In the genomic region with DNA sequence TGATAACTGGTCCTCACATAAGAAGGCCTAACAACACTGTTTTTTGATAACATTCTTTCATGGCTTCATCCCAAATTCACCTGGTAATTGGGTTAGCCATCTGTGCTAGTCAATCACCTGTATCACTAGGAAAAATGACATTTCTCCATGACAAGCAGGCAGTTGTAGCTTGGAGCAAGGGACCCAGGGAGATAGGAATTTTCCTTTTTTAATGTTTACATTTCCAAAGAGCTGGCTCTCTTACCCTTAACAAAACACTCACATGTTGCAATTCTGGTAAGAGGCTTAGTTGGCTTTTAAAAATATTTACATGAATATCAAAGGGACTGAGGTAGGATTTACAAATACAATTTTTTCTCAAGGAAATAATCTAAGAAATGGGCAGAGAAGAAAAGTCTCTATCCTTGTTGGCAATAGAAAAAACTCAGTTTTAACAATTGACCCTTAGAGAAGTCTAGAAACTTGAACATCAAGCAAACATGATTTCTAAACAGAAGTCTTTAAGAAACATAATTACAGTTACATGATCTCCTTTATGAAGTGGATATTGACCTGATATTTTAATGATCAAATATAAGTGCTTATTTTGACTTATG, we compare ENCODE assay signal across 17 cellular contexts. TPM values are rescaled to one million over a fixed set of nuclear protein-coding genes. Genes with fewer than 3 reads are reported as not detected.
DNase-seq lines count a peak whose midpoint lies in the region; ATAC-seq and TF ChIP-seq lines count a peak whose summit lies in the region.
"Had no signal": no experiment of that assay in that cellular context is flagged by ENCODE, and none has a peak within 500 bp of the region (broad histone marks: within the 10 kb centered on the region; RNA-seq: fewer than 3 reads in every experiment).

No MANE protein-coding gene starts in this region.

- H3K4me1 ChIP-seq in GM23248 (ENCODE audit: insufficient read depth) (peaks cover 51% of the 10 kb centered on the region), breast epithelium (peaks cover 0 to 5% of the 10 kb centered on the region in 2 donors), subcutaneous abdominal adipose tissue (ENCODE audit: control insufficient read depth in 5 of 5, insufficient read depth in 5 of 5, low read length in 5 of 5) (peaks cover 6 to 63% (median 53%) of the 10 kb centered on the region in 5 donors)

- H4K20me1 ChIP-seq in GM23248 (ENCODE audit: insufficient read depth) = no peaks in the 10 kb centered on the region

- H3K9me3 ChIP-seq in GM23248 (ENCODE audit: low read depth) (no peaks in the 10 kb centered on the region), breast epithelium (no peaks in the 10 kb centered on the region), subcutaneous abdominal adipose tissue (ENCODE audit: control insufficient read depth in 5 of 5, low read length in 5 of 5) (no peaks in the 10 kb centered on the region)

- no peaks in the 10 kb centered on the region for H3K9me2 ChIP-seq in GM23248 (ENCODE audit: insufficient read depth)

- TF ChIP-seq CTCF in breast epithelium (IDR thresholded peaks at IDR 0.05) (no peak), GM10266 (IDR thresholded peaks at IDR 0.05; ENCODE audit: control insufficient read depth, insufficient read depth, low read depth, missing control alignments) (no peak)

- peak overlapping the region; percentile 92 for H3K27ac ChIP-seq in GM23248
- H3K27ac ChIP-seq in breast epithelium = peak overlapping the region; percentile 76 to 90
- H3K27ac ChIP-seq in layer of hippocampus (ENCODE audit: low read depth, low read length) = peak overlapping the region; percentile 24
- peak overlapping the region; percentile 94 for H3K27ac ChIP-seq in subcutaneous abdominal adipose tissue (ENCODE audit: low read depth, low read length)
- H3K27ac ChIP-seq: KMS-11 had no signal

- no peaks in the 10 kb centered on the region for H3K79me2 ChIP-seq in GM23248 (ENCODE audit: insufficient read depth)

- intact Hi-C loops in breast epithelium (cut with DNase I; ENCODE audit: low total_unique reads) = no loop called here

- no peak for ATAC-seq in GM19463 (IDR thresholded peaks at IDR 0.05; ENCODE audit: unreplicated experiment)
- no peak for ATAC-seq in HG02973 (IDR thresholded peaks at IDR 0.05; ENCODE audit: unreplicated experiment)
- ATAC-seq in GM21390 (IDR thresholded peaks at IDR 0.05; ENCODE audit: unreplicated experiment) = no peak

- H3F3A ChIP-seq in GM23248 (ENCODE audit: insufficient read depth) = peaks cover 34% of the 10 kb centered on the region

- no peak for TF ChIP-seq POLR2A in breast epithelium (IDR thresholded peaks at IDR 0.05)

- H3K27me3 ChIP-seq in GM23248 (replicated peaks; ENCODE audit: insufficient read depth) = no peaks in the 10 kb centered on the region
- H3K27me3 ChIP-seq in breast epithelium = no peaks in the 10 kb centered on the region
- no peaks in the 10 kb centered on the region for H3K27me3 ChIP-seq in layer of hippocampus (ENCODE audit: control insufficient read depth, insufficient read depth, low read length)
- H3K27me3 ChIP-seq in subcutaneous abdominal adipose tissue (ENCODE audit: control insufficient read depth in 5 of 5, insufficient read depth in 4 of 5, low read length in 5 of 5) = no peaks in the 10 kb centered on the region

- H2AFZ ChIP-seq in GM23248 = 0 out of 2 replicates have a peak overlapping the region, but pooled peaks have one; percentile 4

- peak overlapping the region; percentile 17; the same call in 1 of the 2 replicates for H3K4me3 ChIP-seq in GM23248
- no peak overlapping the region for H3K4me3 ChIP-seq in breast epithelium
- no peak overlapping the region for H3K4me3 ChIP-seq in subcutaneous abdominal adipose tissue (ENCODE audit: low read depth in 1 of 5, low read length in 5 of 5)

- DNase-seq in GM23248 = peak; percentile 60
- DNase-seq in breast epithelium (ENCODE audit: low spot score in 2 of 2) = no peak
- DNase-seq in GM10266 (ENCODE audit: extremely low spot score) = no peak
- DNase-seq: activated T-cell treated with anti-CD3 and anti-CD28 coated beads, Interleukin-2, amount 50 U/mL, for 48 hours; CD4-positive, alpha-beta T cell; central memory CD4-positive, alpha-beta T cell; foreskin melanocyte; H7; NCI-H446 treated with DMSO at 0.1 percent for 48 hours; posterior cingulate gyrus; SHP77 treated with DMSO at 0.1 percent for 48 hours had no signal

- H3K4me2 ChIP-seq in GM23248 (ENCODE audit: unreplicated experiment) = peak overlapping the region; percentile 62
- H3K4me2 ChIP-seq: KMS-11 had no signal

- H3K36me3 ChIP-seq in GM23248 (ENCODE audit: low read depth) (no peaks in the 10 kb centered on the region), breast epithelium (no peaks in the 10 kb centered on the region), subcutaneous abdominal adipose tissue (ENCODE audit: control insufficient read depth in 5 of 5, insufficient read depth in 5 of 5, low read length in 5 of 5) (no peaks in the 10 kb centered on the region)

- peak overlapping the region; percentile 66 for H3K9ac ChIP-seq in GM23248
- peak overlapping the region in 3 of 5 donors; percentile 37 to 64 (median 62) for H3K9ac ChIP-seq in subcutaneous abdominal adipose tissue (ENCODE audit: low read length in 5 of 5)
- H3K9ac ChIP-seq: KMS-11 had no signal

- in situ Hi-C loops in GM23248 (cut with MboI) = no loop called here

RNA-seq across cellular contexts. Expression of gene AKR1C1, which starts 16.1 kb away (rescaled TPM):
- 23.8 and 39.4 TPM in 2 replicates for total RNA-seq in GM23248 (2014; rRNA removed; shearing (Covaris generic))
- 43.9 and 44.5 TPM in 2 replicates for polyA plus RNA-seq in GM23248 (2016; fragmentation: Nextera tagmentation; extraction: Ambion mirVana)
- 100 to 1,000 TPM in 1 of 3 donors, 10 to 100 TPM in 2; 24.1 to 214 (median 31.5) TPM for total RNA-seq in breast epithelium

RNA-seq across cellular contexts. Expression of gene AKR1C2, which starts 56.5 kb away (rescaled TPM):
- 9.6 and 13.7 TPM in 2 replicates for total RNA-seq in GM23248 (2014; rRNA removed; shearing (Covaris generic))
- 19.8 and 20.9 TPM in 2 replicates for polyA plus RNA-seq in GM23248 (2016; fragmentation: Nextera tagmentation; extraction: Ambion mirVana)
- total RNA-seq in breast epithelium = 100 to 1,000 TPM in 1 of 3 donors, 10 to 100 TPM in 2; 25.9 to 259 (median 25.9) TPM
- total RNA-seq: H7 had no signal

Comparison
In these comparisons a context has a peak if more than half of its experiments do, and no peak if none do; other contexts are left out.
1. H3K27ac ChIP-seq: peak in every context shown above with its lines; median percentile 94 in subcutaneous abdominal adipose tissue; 92 in GM23248; 83 in breast epithelium; 24 in layer of hippocampus.